22 cellular contexts compared by ENCODE assay signal in the genomic region with DNA sequence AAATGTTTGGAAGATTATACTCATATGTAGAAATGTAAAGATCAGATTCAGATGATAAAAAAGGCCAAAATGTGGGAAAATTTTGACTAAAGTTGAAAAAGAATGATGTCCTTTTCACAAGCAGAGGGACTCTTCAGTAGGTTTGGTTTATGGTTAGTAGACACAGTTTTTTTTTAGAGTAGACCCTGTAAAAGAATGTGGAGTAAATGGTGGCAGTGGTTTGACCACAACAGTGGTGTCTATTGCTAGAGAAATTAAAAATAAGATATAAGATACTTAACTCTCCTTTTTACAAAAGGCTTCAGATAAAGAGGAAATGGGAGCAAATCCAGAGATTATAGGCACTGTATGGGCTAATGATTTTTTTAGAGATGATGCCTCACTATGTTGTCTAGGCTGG. TPM values are rescaled to one million over a fixed set of nuclear protein-coding genes. Genes with fewer than 3 reads are reported as not detected.
A peak's percentile ranks its signal among the peaks of the same experiment; 100 is the strongest.
DNase-seq lines count a peak whose midpoint lies in the region; ATAC-seq and TF ChIP-seq lines count a peak whose summit lies in the region.
"Had no signal": no experiment of that assay in that cellular context is flagged by ENCODE, and none has a peak within 500 bp of the region (broad histone marks: within the 10 kb centered on the region; RNA-seq: fewer than 3 reads in every experiment).

No MANE protein-coding gene starts in this region.

- CTCF ChIA-PET in activated B cell treated with CpG ODN at 0.5 μM for 24 hours (lab: Charles Lee): no interaction called here

- no peaks in the 10 kb centered on the region for H3K27me3 ChIP-seq in H7 (ENCODE audit: control insufficient read depth, insufficient read depth, low read length)
- H3K27me3 ChIP-seq: hepatocyte, stomach had no signal

- H3K9me3 Mint-ChIP-seq in activated T-cell treated with anti-CD3 and anti-CD28 coated beads, Interleukin-2, amount 50 U/mL, for 72 hours: no peaks in the 10 kb centered on the region
- no peaks in the 10 kb centered on the region for H3K9me3 Mint-ChIP-seq in activated T-cell treated with anti-CD3 and anti-CD28 coated beads, Interleukin-2, amount 50 U/mL, for 4 hours
- H3K9me3 Mint-ChIP-seq in activated B cell treated with CpG ODN at 0.5 μM for 24 hours (peaks cover 4% of the 10 kb centered on the region), memory B cell (no peaks in the 10 kb centered on the region)
- H3K9me3 Mint-ChIP-seq in stimulated activated memory B cell treated with anti-CD40 and anti-IgM and Interleukin-4, amounts not matched to agents 10 μg/mL and 1 μg/mL and 100 μg/mL, for 72 hours: no peaks in the 10 kb centered on the region
- H3K9me3 Mint-ChIP-seq: type B pancreatic cell had no signal

- H3K4me3 ChIP-seq in H7 (ENCODE audit: insufficient read depth, low read depth, low read length): no peak overlapping the region
- H3K4me3 ChIP-seq: HAP-1, hepatocyte, skin epidermis, stomach had no signal

- H3K36me3 ChIP-seq in H7 (replicated peaks; ENCODE audit: control insufficient read depth, insufficient read depth, low read length): no peaks in the 10 kb centered on the region

- ATAC-seq in activated T-cell treated with anti-CD3 and anti-CD28 coated beads, Interleukin-2, amount 50 U/mL, for 72 hours (replicated peaks in 1 of 2): no peak
- no peak for ATAC-seq in activated T-cell treated with anti-CD3 and anti-CD28 coated beads, Interleukin-2, amount 50 U/mL, for 4 hours
- ATAC-seq in activated B cell treated with CpG ODN at 0.5 μM for 24 hours (ENCODE audit: low read depth): no peak
- ATAC-seq in memory B cell (ENCODE audit: low read depth): no peak
- ATAC-seq in stimulated activated memory B cell treated with anti-CD40 and anti-IgM and Interleukin-4, amounts not matched to agents 10 μg/mL and 1 μg/mL and 100 μg/mL, for 72 hours: no peak
- ATAC-seq in GM18858 (IDR thresholded peaks at IDR 0.05; ENCODE audit: unreplicated experiment): no peak
- ATAC-seq: WTC11 had no signal

- intact Hi-C loops in activated B cell treated with CpG ODN at 0.5 μM for 24 hours (cut with micrococcal nuclease): loop anchor here (1.0 kb wide), 1 partner anchor 9 kb away; no protein-coding TSS in a partner anchor

- no peak for DNase-seq in activated T-cell treated with anti-CD3 and anti-CD28 coated beads, Interleukin-2, amount 50 U/mL, for 72 hours
- DNase-seq in activated T-cell treated with anti-CD3 and anti-CD28 coated beads, Interleukin-2, amount 50 U/mL, for 4 hours: no peak
- DNase-seq in activated B cell treated with CpG ODN at 0.5 μM for 24 hours (no peak), memory B cell (ENCODE audit: low spot score in 2 of 2) (no peak), H7 (no peak), NCI-H774 (lab: John Stamatoyannopoulos, UW) (no peak)
- DNase-seq: 8988T; activated CD4-positive, alpha-beta T cell treated with anti-CD3 and anti-CD28 coated beads, Interleukin-2, amount 50 U/mL, for 48 hours; activated T-cell treated with anti-CD3 and anti-CD28 coated beads, Interleukin-2, amount 50 U/mL, for 1 hour; foreskin fibroblast; NCI-H1417; NCI-H524; nucleus accumbens; stomach; T-helper 9 cell had no signal

- peak overlapping the region; percentile 34 for H3K27ac Mint-ChIP-seq in activated T-cell treated with anti-CD3 and anti-CD28 coated beads, Interleukin-2, amount 50 U/mL, for 72 hours
- H3K27ac Mint-ChIP-seq in activated B cell treated with CpG ODN at 0.5 μM for 24 hours (peak overlapping the region; percentile 56), memory B cell (peak overlapping the region; percentile 45)
- peak overlapping the region; percentile 82 for H3K27ac Mint-ChIP-seq in stimulated activated memory B cell treated with anti-CD40 and anti-IgM and Interleukin-4, amounts not matched to agents 10 μg/mL and 1 μg/mL and 100 μg/mL, for 72 hours
- H3K27ac Mint-ChIP-seq: type B pancreatic cell, WTC11 had no signal

- no peak for TF ChIP-seq CTCF in activated B cell treated with CpG ODN at 0.5 μM for 24 hours (IDR thresholded peaks at IDR 0.05)

- POLR2A ChIA-PET in activated B cell treated with CpG ODN at 0.5 μM for 24 hours (lab: Charles Lee): interaction anchor here (1.4 kb wide), 1 partner anchor 22 kb away, joined by 7 read pairs; the partner anchor contains the start of gene RAP1B

- peaks cover 87% of the 10 kb centered on the region for H3K4me1 Mint-ChIP-seq in activated T-cell treated with anti-CD3 and anti-CD28 coated beads, Interleukin-2, amount 50 U/mL, for 72 hours (ENCODE audit: low read depth)
- H3K4me1 Mint-ChIP-seq in activated T-cell treated with anti-CD3 and anti-CD28 coated beads, Interleukin-2, amount 50 U/mL, for 4 hours (ENCODE audit: low read depth): peaks cover 82% of the 10 kb centered on the region
- H3K4me1 Mint-ChIP-seq in activated B cell treated with CpG ODN at 0.5 μM for 24 hours (peaks cover 84% of the 10 kb centered on the region), memory B cell (peaks cover 44% of the 10 kb centered on the region)
- H3K4me1 Mint-ChIP-seq in stimulated activated memory B cell treated with anti-CD40 and anti-IgM and Interleukin-4, amounts not matched to agents 10 μg/mL and 1 μg/mL and 100 μg/mL, for 72 hours: peaks cover 72% of the 10 kb centered on the region

- H3K27me3 Mint-ChIP-seq in activated T-cell treated with anti-CD3 and anti-CD28 coated beads, Interleukin-2, amount 50 U/mL, for 72 hours (ENCODE audit: low read depth): no peaks in the 10 kb centered on the region
- no peaks in the 10 kb centered on the region for H3K27me3 Mint-ChIP-seq in activated T-cell treated with anti-CD3 and anti-CD28 coated beads, Interleukin-2, amount 50 U/mL, for 4 hours (ENCODE audit: low read depth)
- H3K27me3 Mint-ChIP-seq in activated B cell treated with CpG ODN at 0.5 μM for 24 hours (no peaks in the 10 kb centered on the region), memory B cell (no peaks in the 10 kb centered on the region)
- no peaks in the 10 kb centered on the region for H3K27me3 Mint-ChIP-seq in stimulated activated memory B cell treated with anti-CD40 and anti-IgM and Interleukin-4, amounts not matched to agents 10 μg/mL and 1 μg/mL and 100 μg/mL, for 72 hours
- H3K27me3 Mint-ChIP-seq: type B pancreatic cell had no signal

- peaks cover 2 to 8% of the 10 kb centered on the region in 2 donors for H3K36me3 Mint-ChIP-seq in activated T-cell treated with anti-CD3 and anti-CD28 coated beads, Interleukin-2, amount 50 U/mL, for 72 hours (ENCODE audit: insufficient read depth in 2 of 2)
- peaks cover 43% of the 10 kb centered on the region for H3K36me3 Mint-ChIP-seq in activated T-cell treated with anti-CD3 and anti-CD28 coated beads, Interleukin-2, amount 50 U/mL, for 4 hours (ENCODE audit: insufficient read depth)
- H3K36me3 Mint-ChIP-seq in activated B cell treated with CpG ODN at 0.5 μM for 24 hours (ENCODE audit: low read depth): peaks cover 31% of the 10 kb centered on the region
- H3K36me3 Mint-ChIP-seq in memory B cell: peaks cover 8% of the 10 kb centered on the region
- H3K36me3 Mint-ChIP-seq in stimulated activated memory B cell treated with anti-CD40 and anti-IgM and Interleukin-4, amounts not matched to agents 10 μg/mL and 1 μg/mL and 100 μg/mL, for 72 hours: peaks cover 17% of the 10 kb centered on the region

- H3K4me3 Mint-ChIP-seq in activated T-cell treated with anti-CD3 and anti-CD28 coated beads, Interleukin-2, amount 50 U/mL, for 72 hours: no peak overlapping the region
- no peak overlapping the region for H3K4me3 Mint-ChIP-seq in activated T-cell treated with anti-CD3 and anti-CD28 coated beads, Interleukin-2, amount 50 U/mL, for 4 hours
- H3K4me3 Mint-ChIP-seq in activated B cell treated with CpG ODN at 0.5 μM for 24 hours: no peak overlapping the region
- no peak overlapping the region for H3K4me3 Mint-ChIP-seq in memory B cell
- no peak overlapping the region for H3K4me3 Mint-ChIP-seq in stimulated activated memory B cell treated with anti-CD40 and anti-IgM and Interleukin-4, amounts not matched to agents 10 μg/mL and 1 μg/mL and 100 μg/mL, for 72 hours
- H3K4me3 Mint-ChIP-seq: type B pancreatic cell, WTC11 had no signal

RNA-seq across cellular contexts. Expression of gene RAP1B, which starts 21.8 kb away (rescaled TPM):
- 100 to 1,000 TPM; 162 to 209 TPM for total RNA-seq in activated T-cell treated with anti-CD3 and anti-CD28 coated beads, Interleukin-2, amount 50 U/mL, for 72 hours
- total RNA-seq in activated T-cell treated with anti-CD3 and anti-CD28 coated beads, Interleukin-2, amount 50 U/mL, for 4 hours: 100 to 1,000 TPM; 172 to 213 (median 188) TPM
- 136 and 142 TPM in 2 replicates for total RNA-seq in activated B cell treated with CpG ODN at 0.5 μM for 24 hours
- total RNA-seq in H7 (2014; rRNA removed; shearing (Covaris generic)): 89.3 and 103 TPM in 2 replicates

RNA-seq across cellular contexts. Expression of gene NUP107, which starts 54.3 kb away (rescaled TPM):
- total RNA-seq in activated T-cell treated with anti-CD3 and anti-CD28 coated beads, Interleukin-2, amount 50 U/mL, for 72 hours: 100 to 1,000 TPM; 100 to 108 TPM
- total RNA-seq in activated T-cell treated with anti-CD3 and anti-CD28 coated beads, Interleukin-2, amount 50 U/mL, for 4 hours: 100 to 1,000 TPM in 2 of 3 donors, 10 to 100 TPM in 1; 97.2 to 127 (median 121) TPM
- total RNA-seq in activated B cell treated with CpG ODN at 0.5 μM for 24 hours: 75.0 and 90.8 TPM in 2 replicates
- 141 and 160 TPM in 2 replicates for total RNA-seq in H7 (2014; rRNA removed; shearing (Covaris generic))
